In genomic region chr7:549103-549890, GRCh38 we compare ENCODE assay signal across 23 cellular contexts. TPM values are rescaled to one million over a fixed set of nuclear protein-coding genes. Genes with fewer than 3 reads are reported as not detected.
DNase-seq lines count a peak whose midpoint lies in the region; ATAC-seq, FAIRE-seq and TF ChIP-seq lines count a peak whose summit lies in the region.
"Had no signal": no experiment of that assay in that cellular context is flagged by ENCODE, and none has a peak within 500 bp of the region (broad histone marks: within the 10 kb centered on the region; RNA-seq: fewer than 3 reads in every experiment).

No MANE protein-coding gene starts in this region.

- WGBS in right cardiac atrium, result 86% methylated on average over 42 of the region's 42 CpGs
- 83 to 95% (median 88%) methylated on average over 18 to 42 of the region's 42 CpGs for WGBS in heart left ventricle, 4 donors

- H3K36me3 ChIP-seq in heart left ventricle, result no peaks in the 10 kb centered on the region
- no peaks in the 10 kb centered on the region for H3K36me3 ChIP-seq in kidney (ENCODE audit: control insufficient read depth in 1 of 2, insufficient read depth in 2 of 2, low read length in 2 of 2)

- no peak overlapping the region for H3K9ac ChIP-seq in kidney (ENCODE audit: low read length in 2 of 2)
- H3K9ac ChIP-seq: KMS-11 had no signal

- FAIRE-seq in kidney (lab: Jason Lieb, UNC), result no peak
- FAIRE-seq: G401.6, HTR-8/SVneo had no signal

- peak in 2 of 3 donors; percentile 43 to 46 for DNase-seq in right cardiac atrium
- DNase-seq in heart left ventricle, result no peak
- DNase-seq in WTC11 (ENCODE audit: low spot score), result no peak
- peak; percentile 58 for DNase-seq in kidney
- DNase-seq in stimulated activated naive CD8-positive, alpha-beta T cell treated with anti-CD3 and anti-CD28 coated beads, Interleukin-15, Interleukin-2, amounts not matched to agents 100 U/mL and 50 U/mL, for 24 hours, result no peak
- DNase-seq in coronary artery (ENCODE audit: low spot score), result no peak
- DNase-seq: 8988T; CD4-positive, alpha-beta T cell; COR-L47; MM.1S; NCI-H1417; NCI-H1694; NCI-H2029 treated with DMSO at 0.1 percent for 48 hours; NCI-H446 treated with DMSO at 0.1 percent for 48 hours; NCI-H526; NCI-H82; NK-92 treated with Interleukin-12 subunit alpha and Interleukin-12 subunit beta, amount 100 ng/mL, for 24 hours; PC-3; SHP77 had no signal

- no peak overlapping the region for H3K27ac ChIP-seq in right cardiac atrium (ENCODE audit: low read length)
- H3K27ac ChIP-seq in heart left ventricle, result no peak overlapping the region
- no peak overlapping the region for H3K27ac ChIP-seq in kidney (ENCODE audit: low read depth in 2 of 2, low read length in 2 of 2)
- no peak overlapping the region for H3K27ac ChIP-seq in coronary artery
- H3K27ac ChIP-seq: KMS-11 had no signal

- no peaks in the 10 kb centered on the region for H3K27me3 Mint-ChIP-seq in WTC11 (ENCODE audit: low read depth)
- H3K27me3 Mint-ChIP-seq: CD4-positive, alpha-beta T cell had no signal

- no peak for TF ChIP-seq CTCF in heart left ventricle (IDR thresholded peaks at IDR 0.05)
- TF ChIP-seq CTCF in WTC11 (IDR thresholded peaks at IDR 0.05), result no peak
- TF ChIP-seq CTCF in kidney (IDR thresholded peaks at IDR 0.05; ENCODE audit: borderline replicate concordance, extremely low read depth, insufficient read depth), result no peak
- no peak for TF ChIP-seq CTCF in coronary artery (IDR thresholded peaks at IDR 0.05)

- H3K36me3 Mint-ChIP-seq in WTC11, result peaks cover 4% of the 10 kb centered on the region

- no peaks in the 10 kb centered on the region for H3K9me3 ChIP-seq in right cardiac atrium (ENCODE audit: control insufficient read depth, low read length)
- H3K9me3 ChIP-seq in heart left ventricle, result no peaks in the 10 kb centered on the region
- no peaks in the 10 kb centered on the region for H3K9me3 ChIP-seq in kidney (ENCODE audit: control insufficient read depth in 1 of 2, low read length in 2 of 2)

- 0 out of 2 replicates have a peak overlapping the region, but pooled peaks have one; percentile 8 for H3K27ac Mint-ChIP-seq in WTC11
- H3K27ac Mint-ChIP-seq: CD4-positive, alpha-beta T cell had no signal

- peaks cover 9% of the 10 kb centered on the region for H3K9me3 Mint-ChIP-seq in WTC11
- H3K9me3 Mint-ChIP-seq: CD4-positive, alpha-beta T cell had no signal

- H3K4me3 Mint-ChIP-seq in WTC11, result no peak overlapping the region
- H3K4me3 Mint-ChIP-seq: CD4-positive, alpha-beta T cell had no signal

- intact Hi-C loops in right cardiac atrium (cut with DNase I), result no loop called here
- intact Hi-C loops in heart left ventricle (cut with DNase I), result no loop called here
- intact Hi-C loops in kidney (cut with DNase I), result no loop called here

- no peak overlapping the region for H3K4me3 ChIP-seq in right cardiac atrium (ENCODE audit: low read length)
- no peak overlapping the region for H3K4me3 ChIP-seq in heart left ventricle
- H3K4me3 ChIP-seq in kidney (ENCODE audit: low read length in 2 of 2), result no peak overlapping the region
- no peak overlapping the region for H3K4me3 ChIP-seq in coronary artery

- no peak for ATAC-seq in right cardiac atrium
- ATAC-seq in heart left ventricle, result no peak
- no peak for ATAC-seq in WTC11
- no peak for ATAC-seq in HG03442 (IDR thresholded peaks at IDR 0.05; ENCODE audit: unreplicated experiment)
- ATAC-seq in stimulated activated naive CD8-positive, alpha-beta T cell treated with anti-CD3 and anti-CD28 coated beads, Interleukin-15, Interleukin-2, amounts not matched to agents 100 U/mL and 50 U/mL, for 24 hours, result no peak
- ATAC-seq: PC-3 had no signal

- TF ChIP-seq POLR2A in heart left ventricle (IDR thresholded peaks at IDR 0.05), result no peak

- H3K4me1 Mint-ChIP-seq in WTC11, result no peaks in the 10 kb centered on the region

- H3K27me3 ChIP-seq in right cardiac atrium (ENCODE audit: control insufficient read depth, insufficient read depth), result no peaks in the 10 kb centered on the region
- H3K27me3 ChIP-seq in heart left ventricle, result no peaks in the 10 kb centered on the region

- CTCF ChIA-PET in WTC11 (lab: Charles Lee), result interaction anchor here (0.5 kb wide), 1 partner anchor 180 kb away, joined by 4 read pairs; no protein-coding TSS in a partner anchor

- POLR2A ChIA-PET in WTC11 (lab: Charles Lee), result no interaction called here

- no peaks in the 10 kb centered on the region for H3K4me1 ChIP-seq in right cardiac atrium (ENCODE audit: control insufficient read depth, insufficient read depth, low read length)
- no peaks in the 10 kb centered on the region for H3K4me1 ChIP-seq in heart left ventricle
- H3K4me1 ChIP-seq in kidney (ENCODE audit: control insufficient read depth in 1 of 2, insufficient read depth in 1 of 2, low read depth in 1 of 2, low read length in 2 of 2), result peaks cover 0 to 14% of the 10 kb centered on the region in 2 donors

TF ChIP-seq in WTC11, 78 proteins besides CTCF, POLR2A, EP300 and RAD21 (continues in another document):
- TF ChIP-seq SMAD4 (CRISPR knock-in tag; IDR thresholded peaks at IDR 0.05) (no peak), ELF4 (CRISPR knock-in tag; IDR thresholded peaks at IDR 0.05; ENCODE audit: low read depth) (no peak), ATF6 (CRISPR knock-in tag; IDR thresholded peaks at IDR 0.05) (no peak), HMGA2 (CRISPR knock-in tag; IDR thresholded peaks at IDR 0.05) (no peak), SP1 (CRISPR knock-in tag; conservative IDR thresholded peaks at IDR 0.05) (no peak), PRDM15 (CRISPR knock-in tag; IDR thresholded peaks at IDR 0.05) (no peak), ZNF671 (CRISPR knock-in tag; IDR thresholded peaks at IDR 0.05) (no peak), NR3C1 (CRISPR knock-in tag; conservative IDR thresholded peaks at IDR 0.05; ENCODE audit: low read depth) (no peak), JAZF1 (CRISPR knock-in tag; IDR thresholded peaks at IDR 0.05) (no peak), TCF7 (CRISPR knock-in tag; IDR thresholded peaks at IDR 0.05; ENCODE audit: low read depth) (no peak), SMAD3 (CRISPR knock-in tag; IDR thresholded peaks at IDR 0.05; ENCODE audit: borderline replicate concordance) (no peak)

RNA-seq across cellular contexts. Expression of gene PDGFA, which starts 29.7 kb away (rescaled TPM):
- total RNA-seq in right cardiac atrium (10 to 100 TPM; 32.2 to 44.3 (median 38.4) TPM), heart left ventricle (10 to 100 TPM; 19.4 to 50.9 (median 23.3) TPM), WTC11 (2021) (114 to 131 TPM (median 129 TPM) in 3 replicates), kidney (53.0 TPM)
- polyA plus RNA-seq in right cardiac atrium (18.3 TPM), heart left ventricle (10 to 100 TPM; 11.8 to 17.9 TPM), kidney (ENCODE audit: insufficient read depth, low read depth, low replicate concordance) (14.1 TPM)

Comparison
In these comparisons a context has a peak if more than half of its experiments do, and no peak if none do; other contexts are left out.
1. DNase-seq: peak in right cardiac atrium (2 of 3) and kidney (single experiment); none in heart left ventricle (0 of 5), WTC11 (single experiment), stimulated activated naive CD8-positive, alpha-beta T cell treated with anti-CD3 and anti-CD28 coated beads, Interleukin-15, Interleukin-2, amounts not matched to agents 100 U/mL and 50 U/mL, for 24 hours (single experiment) and coronary artery (single experiment).